31 cellular contexts compared by ENCODE assay signal in the genomic region with DNA sequence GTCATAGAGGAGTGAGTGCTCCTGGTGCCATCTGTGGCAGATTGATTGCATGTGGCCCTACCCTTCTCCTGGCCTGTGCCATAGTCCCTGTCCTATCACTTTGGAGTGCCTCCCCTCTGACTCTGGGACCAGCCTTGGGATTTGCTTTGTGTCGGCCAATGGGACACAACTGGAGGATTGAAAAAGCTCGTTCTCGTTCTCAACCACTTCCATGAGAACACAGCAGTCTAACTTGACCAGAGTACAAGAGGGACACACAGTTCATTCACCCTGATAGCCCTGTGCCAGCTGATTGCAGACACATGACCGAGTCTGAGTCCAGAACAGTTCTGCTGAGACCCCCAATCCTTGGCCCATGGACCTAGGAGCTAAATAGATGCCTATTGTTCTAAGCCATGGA.
DNase-seq lines count a peak whose midpoint lies in the region; ATAC-seq lines count a peak whose summit lies in the region.
"Had no signal": no experiment of that assay in that cellular context is flagged by ENCODE, and none has a peak within 500 bp of the region (broad histone marks: within the 10 kb centered on the region; RNA-seq: fewer than 3 reads in every experiment).

No MANE protein-coding gene starts in this region.

- peak overlapping the region; percentile 95 for H3K27ac ChIP-seq in cingulate gyrus (ENCODE audit: low read depth, low read length)
- H3K27ac ChIP-seq: ascending aorta, cardiac muscle cell, foreskin keratinocyte, neutrophil, Peyer's patch, psoas muscle, upper lobe of left lung had no signal

- DNase-seq in Ammon's horn (ENCODE audit: low spot score) (peak; percentile 91), islet precursor cell (peak; percentile 29), pons (ENCODE audit: low spot score) (peak; percentile 97), T-helper 1 cell (no peak), hepatic stellate cell (ENCODE audit: low spot score) (no peak)
- DNase-seq in activated CD4-positive, CD25-positive, alpha-beta regulatory T cell (lab: John Stamatoyannopoulos, UW): no peak
- DNase-seq: activated CD8-positive, alpha-beta T cell treated with anti-CD3 and anti-CD28 coated beads for 36 hours; Calu3; CD4-positive, CD25-positive, alpha-beta regulatory T cell; cortex of kidney; foreskin keratinocyte; GOT3; heart right ventricle; IMR-90; left colon; mesenchymal stem cell; MV-4-11; NCI-H446; NCI-H748 treated with DMSO at 0.1 percent for 48 hours; Peyer's patch; psoas muscle; SHP77 treated with DMSO at 0.1 percent for 48 hours; upper lobe of left lung had no signal

- ATAC-seq in GM19324 (IDR thresholded peaks at IDR 0.05; ENCODE audit: low FRiP score, unreplicated experiment): no peak
- ATAC-seq: activated CD8-positive, alpha-beta T cell treated with anti-CD3 and anti-CD28 coated beads for 36 hours; activated naive CD4-positive, alpha-beta T cell treated with anti-CD3 and anti-CD28 coated beads, Interleukin-2, amount 50 U/mL, for 72 hours; esophagus mucosa; foreskin keratinocyte; left colon; psoas muscle; stimulated activated effector memory CD8-positive, alpha-beta T cell treated with anti-CD3 and anti-CD28 coated beads, Interleukin-12 subunit alpha, Interleukin-12 subunit beta, amount 100 ng/mL, for 72 hours had no signal

Comparison
In these comparisons a context has a peak if more than half of its experiments do, and no peak if none do; other contexts are left out.
1. DNase-seq: peak in Ammon's horn (single experiment), islet precursor cell (single experiment) and pons (single experiment); none in T-helper 1 cell (0 of 5), activated CD4-positive, CD25-positive, alpha-beta regulatory T cell (0 of 4) and hepatic stellate cell (single experiment).